Comparison of ENCODE assay signal across 18 cellular contexts in genomic region chr17:70976447-70976846, GRCh38.
DNase-seq lines count a peak whose midpoint lies in the region; ATAC-seq, FAIRE-seq and TF ChIP-seq lines count a peak whose summit lies in the region.
"Had no signal": no experiment of that assay in that cellular context is flagged by ENCODE, and none has a peak within 500 bp of the region (broad histone marks: within the 10 kb centered on the region; RNA-seq: fewer than 3 reads in every experiment).

No MANE protein-coding gene starts in this region.

- H3K4me1 ChIP-seq in right lobe of liver (no peaks in the 10 kb centered on the region), HepG2 (ENCODE audit: insufficient read depth, low read length) (no peaks in the 10 kb centered on the region)
- H3K4me1 ChIP-seq: BLaER1 treated with 17β-estradiol and CSF1 and Interleukin-3, amounts not matched to agents 10 nM and 100 nM had no signal

- no peak for TF ChIP-seq EP300 in HepG2 (IDR thresholded peaks at IDR 0.05; ENCODE audit: low read depth in 2 of 2, low read length in 2 of 2)
- TF ChIP-seq EP300 in HepG2 (CRISPR knock-in tag; IDR thresholded peaks at IDR 0.05; ENCODE audit: borderline replicate concordance): no peak

- in situ Hi-C loops in HepG2 (cut with HindIII; ENCODE audit: extremely low pct_ligation_motif_present, low pct_unique_long_range_greater_than_20kb): no loop called here

- H3K27me3 ChIP-seq in right lobe of liver (no peaks in the 10 kb centered on the region), HepG2 (ENCODE audit: control insufficient read depth in 1 of 2, insufficient read depth in 2 of 2, low read length in 2 of 2) (no peaks in the 10 kb centered on the region)
- H3K27me3 ChIP-seq: BLaER1 treated with 17β-estradiol and CSF1 and Interleukin-3, amounts not matched to agents 10 nM and 100 nM had no signal

- TF ChIP-seq RAD21 in HepG2 (CRISPR knock-in tag; IDR thresholded peaks at IDR 0.05): no peak

- H3K4me2 ChIP-seq in HepG2 (ENCODE audit: low read depth, low read length): no peak overlapping the region
- H3K4me2 ChIP-seq: BLaER1 treated with 17β-estradiol and CSF1 and Interleukin-3, amounts not matched to agents 10 nM and 100 nM; GM23338 had no signal

- H4K20me1 ChIP-seq in HepG2 (ENCODE audit: insufficient read depth, low read length): no peaks in the 10 kb centered on the region
- H4K20me1 ChIP-seq: BLaER1 treated with 17β-estradiol and CSF1 and Interleukin-3, amounts not matched to agents 10 nM and 100 nM had no signal

- no peaks in the 10 kb centered on the region for H3K36me3 Mint-ChIP-seq in nephron progenitor cell (ENCODE audit: low read depth)
- H3K36me3 Mint-ChIP-seq: CD4-positive, CD25-positive, alpha-beta regulatory T cell; IgD-negative memory B cell had no signal

- no peak for FAIRE-seq in HepG2 (lab: Jason Lieb, UNC)
- FAIRE-seq: G401.6, GM12892 had no signal

- no peak overlapping the region for H3K9ac ChIP-seq in HepG2 (ENCODE audit: insufficient read depth, low read depth, low read length)
- H3K9ac ChIP-seq: BLaER1 treated with 17β-estradiol and CSF1 and Interleukin-3, amounts not matched to agents 10 nM and 100 nM had no signal

- H3K27me3 Mint-ChIP-seq in nephron progenitor cell (ENCODE audit: low read depth, poor library complexity): no peaks in the 10 kb centered on the region
- H3K27me3 Mint-ChIP-seq: CD4-positive, CD25-positive, alpha-beta regulatory T cell; IgD-negative memory B cell had no signal

- POLR2A ChIA-PET in HepG2 (lab: Yijun Ruan, JAX): no interaction called here

- H3K9me3 Mint-ChIP-seq in nephron progenitor cell: peaks cover 15% of the 10 kb centered on the region

- no TSS peak for BruUV-seq in HepG2 (replicated peaks; lab: Mats Ljungman, UMichigan)

- TF ChIP-seq CTCF in right lobe of liver (IDR thresholded peaks at IDR 0.05): no peak
- no peak for TF ChIP-seq CTCF in HepG2 (CRISPR knock-in tag; IDR thresholded peaks at IDR 0.05)
- no peak for TF ChIP-seq CTCF in nephron progenitor cell (IDR thresholded peaks at IDR 0.05)

- ATAC-seq in right lobe of liver: peak; percentile 49 to 76 (median 62)
- no peak for ATAC-seq in HepG2
- no peak for ATAC-seq in HG03571 (IDR thresholded peaks at IDR 0.05; ENCODE audit: unreplicated experiment)
- ATAC-seq: GM23338 had no signal

- no peak overlapping the region for H2AFZ ChIP-seq in HepG2 (ENCODE audit: low read length)
- H2AFZ ChIP-seq: GM23338 had no signal

- H3K4me3 Mint-ChIP-seq in nephron progenitor cell: no peak overlapping the region
- H3K4me3 Mint-ChIP-seq: CD4-positive, CD25-positive, alpha-beta regulatory T cell; GM23338; IgD-negative memory B cell had no signal

- intact Hi-C loops in right lobe of liver (cut with DNase I): no loop called here
- intact Hi-C loops in HepG2 (cut with micrococcal nuclease; ENCODE audit: unreplicated experiment): no loop called here

- H3K4me1 Mint-ChIP-seq in nephron progenitor cell: no peaks in the 10 kb centered on the region
- H3K4me1 Mint-ChIP-seq: CD4-positive, CD25-positive, alpha-beta regulatory T cell; GM23338; IgD-negative memory B cell had no signal

- peak; percentile 8 for DNase-seq in NCI-H2107 treated with DMSO at 0.1 percent for 48 hours (lab: John Stamatoyannopoulos, UW; ENCODE audit: unreplicated experiment)
- DNase-seq in NCI-H2107 (lab: John Stamatoyannopoulos, UW): no peak
- no peak for DNase-seq in right lobe of liver
- no peak for DNase-seq in HepG2 (ENCODE audit: low spot score)
- peak; percentile 5 for DNase-seq in NCI-H748 treated with DMSO at 0.1 percent for 48 hours (lab: John Stamatoyannopoulos, UW)
- no peak for DNase-seq in nephron progenitor cell
- DNase-seq: ACHN; CD4-positive, CD25-positive, alpha-beta regulatory T cell; DMS 273 treated with DMSO at 0.1 percent for 48 hours; DMS79 treated with DMSO at 0.1 percent for 48 hours; EL; H7 had no signal

- no peak overlapping the region for H3K27ac ChIP-seq in right lobe of liver
- no peak overlapping the region for H3K27ac ChIP-seq in HepG2 (ENCODE audit: extremely low read length, insufficient read depth, low read length)
- H3K27ac ChIP-seq: BLaER1 treated with 17β-estradiol and CSF1 and Interleukin-3, amounts not matched to agents 10 nM and 100 nM had no signal

- no peak for TF ChIP-seq POLR2A in right lobe of liver (IDR thresholded peaks at IDR 0.05)
- no peak for TF ChIP-seq POLR2A in HepG2 (IDR thresholded peaks at IDR 0.05; ENCODE audit: insufficient read depth in 1 of 2, low read depth in 2 of 2, low read length in 2 of 2)

- CTCF ChIA-PET in HepG2 (lab: Yijun Ruan, JAX; ENCODE audit: low intra/inter-chr PET ratio, low total read pairs): no interaction called here

- H3K9me3 ChIP-seq in right lobe of liver: no peaks in the 10 kb centered on the region
- H3K9me3 ChIP-seq in HepG2 (ENCODE audit: low read length): peaks cover 71% of the 10 kb centered on the region

- H3K36me3 ChIP-seq in right lobe of liver (no peaks in the 10 kb centered on the region), HepG2 (replicated peaks in 1 of 2; ENCODE audit: control insufficient read depth in 1 of 2, insufficient read depth in 2 of 2, low read length in 2 of 2) (no peaks in the 10 kb centered on the region)
- H3K36me3 ChIP-seq: BLaER1 treated with 17β-estradiol and CSF1 and Interleukin-3, amounts not matched to agents 10 nM and 100 nM had no signal

- no peaks in the 10 kb centered on the region for H3K79me2 ChIP-seq in HepG2 (ENCODE audit: insufficient read depth, low read length)

- no peak overlapping the region for H3K4me3 ChIP-seq in right lobe of liver
- H3K4me3 ChIP-seq in HepG2 (replicated peaks in 1 of 3; ENCODE audit: insufficient read depth in 1 of 3, low read depth in 2 of 3, low read length in 3 of 3): no peak overlapping the region
- H3K4me3 ChIP-seq: BLaER1 treated with 17β-estradiol and CSF1 and Interleukin-3, amounts not matched to agents 10 nM and 100 nM; GM23338 had no signal

- no peak overlapping the region for H3K27ac Mint-ChIP-seq in nephron progenitor cell
- H3K27ac Mint-ChIP-seq: CD4-positive, CD25-positive, alpha-beta regulatory T cell; GM23338; IgD-negative memory B cell had no signal

TF ChIP-seq in HepG2, 621 proteins besides CTCF, POLR2A, EP300 and RAD21 (continues in another document):
- no peak for TF ChIP-seq TMF1 (CRISPR knock-in tag; IDR thresholded peaks at IDR 0.05; ENCODE audit: low read depth)
- no peak for TF ChIP-seq NCOA2 (CRISPR knock-in tag; IDR thresholded peaks at IDR 0.05)
- TF ChIP-seq PHF20 (CRISPR knock-in tag; IDR thresholded peaks at IDR 0.05): no peak
- TF ChIP-seq AGO1 (IDR thresholded peaks at IDR 0.05; ENCODE audit: low read depth, low read length, poor library complexity, severe bottlenecking): no peak
- no peak for TF ChIP-seq ZNF512B (CRISPR knock-in tag; IDR thresholded peaks at IDR 0.05; ENCODE audit: borderline replicate concordance)
- TF ChIP-seq SOX5 (CRISPR knock-in tag; IDR thresholded peaks at IDR 0.05; ENCODE audit: borderline replicate concordance): no peak
- TF ChIP-seq ZMAT3 (CRISPR knock-in tag; conservative IDR thresholded peaks at IDR 0.05): no peak
- no peak for TF ChIP-seq CHD2 (IDR thresholded peaks at IDR 0.05; ENCODE audit: low read depth, low read length)
- TF ChIP-seq ZNF629 (CRISPR knock-in tag; conservative IDR thresholded peaks at IDR 0.05): no peak
- TF ChIP-seq ZEB1 (IDR thresholded peaks at IDR 0.05; ENCODE audit: insufficient replicate concordance, low read depth): no peak
- TF ChIP-seq BRCA1 (CRISPR knock-in tag; IDR thresholded peaks at IDR 0.05): no peak
- no peak for TF ChIP-seq ZNF782 (CRISPR knock-in tag; IDR thresholded peaks at IDR 0.05; ENCODE audit: borderline replicate concordance)
- no peak for TF ChIP-seq ZHX1 (CRISPR knock-in tag; IDR thresholded peaks at IDR 0.05; ENCODE audit: low read depth)

Comparison
In these comparisons a context has a peak if more than half of its experiments do, and no peak if none do; other contexts are left out.
1. DNase-seq: peak in NCI-H2107 treated with DMSO at 0.1 percent for 48 hours (single experiment) and NCI-H748 treated with DMSO at 0.1 percent for 48 hours (single experiment); none in NCI-H2107 (single experiment), right lobe of liver (0 of 3), HepG2 (single experiment) and nephron progenitor cell (single experiment).
2. ATAC-seq: peak in right lobe of liver (4 of 4); none in HepG2 (single experiment) and HG03571 (single experiment).